ENCODE assay signal across 21 cellular contexts in genomic region chr16:85102106-85102630, GRCh38. TPM values are rescaled to one million over a fixed set of nuclear protein-coding genes. Genes with fewer than 3 reads are reported as not detected.
"Had no signal": no experiment of that assay in that cellular context is flagged by ENCODE, and none has a peak within 500 bp of the region (broad histone marks: within the 10 kb centered on the region; RNA-seq: fewer than 3 reads in every experiment).

No MANE protein-coding gene starts in this region.

- H3K9me3 ChIP-seq: prostate gland, tibial artery had no signal

- H3K27ac ChIP-seq: dorsolateral prefrontal cortex, prostate gland, tibial artery had no signal

- DNase-seq: activated B cell treated with CpG ODN at 0.5 μM for 24 hours; activated CD4-positive, alpha-beta T cell treated with anti-CD3 and anti-CD28 coated beads, Interleukin-2, amount 10 ng/mL, durations not matched to agents 24 days and 14 days; activated CD8-positive, alpha-beta memory T cell treated with anti-CD3 and anti-CD28 coated beads for 24 hours; activated gamma-delta T cell treated with Interleukin-2 at 50 U/mL for 16 hours; dorsolateral prefrontal cortex; endodermal cell; nephron progenitor cell; right cardiac atrium; small intestine; stimulated activated CD4-positive, alpha-beta T cell treated with anti-CD3 and anti-CD28 coated beads, Interleukin-4, amount 100 ng/mL, for 24 hours; stimulated activated naive CD4-positive, alpha-beta T cell; T-helper 2 cell; tibial artery had no signal

- H3K27me3 Mint-ChIP-seq: activated CD4-positive, alpha-beta T cell treated with anti-CD3 and anti-CD28 coated beads, Interleukin-2, amount 10 ng/mL, durations not matched to agents 24 days and 14 days; memory B cell had no signal

- ATAC-seq: left lobe of liver, right cardiac atrium had no signal

- H3K27ac Mint-ChIP-seq: activated B cell treated with CpG ODN at 0.5 μM for 24 hours; activated CD4-positive, alpha-beta T cell treated with anti-CD3 and anti-CD28 coated beads, Interleukin-2, amount 10 ng/mL, durations not matched to agents 24 days and 14 days; endodermal cell; memory B cell; nephron progenitor cell had no signal

- H3K36me3 ChIP-seq: prostate gland, tibial artery had no signal

- H3K4me3 Mint-ChIP-seq: activated B cell treated with CpG ODN at 0.5 μM for 24 hours; activated CD4-positive, alpha-beta T cell treated with anti-CD3 and anti-CD28 coated beads, Interleukin-2, amount 10 ng/mL, durations not matched to agents 24 days and 14 days; endodermal cell; memory B cell; nephron progenitor cell had no signal

- H3K4me1 ChIP-seq: prostate gland, tibial artery had no signal

- H3K36me3 Mint-ChIP-seq: memory B cell had no signal

- H3K9me3 Mint-ChIP-seq: activated B cell treated with CpG ODN at 0.5 μM for 24 hours; activated CD4-positive, alpha-beta T cell treated with anti-CD3 and anti-CD28 coated beads, Interleukin-2, amount 10 ng/mL, durations not matched to agents 24 days and 14 days; endodermal cell; memory B cell; nephron progenitor cell had no signal

- H3K4me3 ChIP-seq: dorsolateral prefrontal cortex, prostate gland, tibial artery had no signal

RNA-seq across cellular contexts. Expression of gene CIBAR2, which starts 10.1 kb away (rescaled TPM):
- total RNA-seq: activated B cell treated with CpG ODN at 0.5 μM for 24 hours; activated CD4-positive, alpha-beta T cell treated with anti-CD3 and anti-CD28 coated beads, Interleukin-2, amount 10 ng/mL, durations not matched to agents 24 days and 14 days; chondrocyte; endodermal cell; left lobe of liver; mucosa of gallbladder; omental fat pad; prostate gland; right cardiac atrium; subcutaneous adipose tissue had no signal
- polyA plus RNA-seq: keratinocyte had no signal
